In the genomic region with DNA sequence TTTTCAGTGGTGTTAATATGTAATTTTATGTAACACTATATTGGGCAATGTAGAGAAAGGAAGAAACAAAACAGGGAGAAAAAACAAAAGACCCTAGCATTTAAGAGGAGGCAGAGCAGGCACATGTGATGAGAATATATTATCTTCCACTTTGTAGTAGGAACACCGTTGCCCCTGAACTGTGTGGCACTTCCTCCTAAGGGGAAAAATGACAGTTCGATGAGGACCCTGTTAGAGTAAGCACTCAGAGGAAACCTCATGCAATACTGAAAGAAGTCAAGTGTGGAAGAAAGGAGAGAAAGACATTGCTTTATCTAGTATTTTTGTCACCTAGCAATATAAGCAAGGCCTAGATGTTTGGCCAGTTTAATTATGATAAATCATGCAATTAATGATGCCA, we compare ENCODE assay signal across 25 cellular contexts. TPM values are rescaled to one million over a fixed set of nuclear protein-coding genes. Genes with fewer than 3 reads are reported as not detected.
DNase-seq lines count a peak whose midpoint lies in the region; ATAC-seq and TF ChIP-seq lines count a peak whose summit lies in the region.
"Had no signal": no experiment of that assay in that cellular context is flagged by ENCODE, and none has a peak within 500 bp of the region (broad histone marks: within the 10 kb centered on the region; RNA-seq: fewer than 3 reads in every experiment).

No MANE protein-coding gene starts in this region.

- no peaks in the 10 kb centered on the region for H3K9me3 Mint-ChIP-seq in stimulated activated naive CD8-positive, alpha-beta T cell treated with anti-CD3 and anti-CD28 coated beads, Interleukin-15, amount 100 ng/mL, for 72 hours
- H3K9me3 Mint-ChIP-seq: CD8-positive, alpha-beta T cell had no signal

- TF ChIP-seq CTCF in OCI-LY3 (IDR thresholded peaks at IDR 0.05; ENCODE audit: low read depth, low read length) (no peak), dorsolateral prefrontal cortex (IDR thresholded peaks at IDR 0.05 in 54 of 56, conservative IDR thresholded peaks at IDR 0.05 in 2 of 56; ENCODE audit: low read depth in 1 of 56, partially characterized antibody in 56 of 56) (no peak), right lobe of liver (IDR thresholded peaks at IDR 0.05) (no peak)

- no peak for DNase-seq in stimulated activated naive CD8-positive, alpha-beta T cell treated with anti-CD3 and anti-CD28 coated beads, Interleukin-15, Interleukin-2, amounts not matched to agents 100 U/mL and 50 U/mL, for 24 hours
- DNase-seq in stimulated activated naive CD8-positive, alpha-beta T cell treated with anti-CD3 and anti-CD28 coated beads, Interleukin-15, amount 100 ng/mL, for 72 hours, result no peak
- no peak for DNase-seq in dorsolateral prefrontal cortex
- no peak for DNase-seq in T-helper 17 cell
- DNase-seq in SW480 (ENCODE audit: low spot score), result no peak
- DNase-seq in right lobe of liver, result no peak
- DNase-seq: C1 segment of cervical spinal cord; Caco-2; CD8-positive, alpha-beta T cell; DMS79 treated with DMSO at 0.1 percent for 48 hours; HCEC 1CT; KBM-7; NCI-H1092; NCI-H1417 treated with DMSO at 0.1 percent for 48 hours; NCI-H1694 treated with DMSO at 0.1 percent for 48 hours; NCI-H2081; NCI-H2227 treated with DMSO at 0.1 percent for 48 hours; OCI-M1; SIG-M5; SK-N-SH had no signal

- no peaks in the 10 kb centered on the region for H3K27me3 Mint-ChIP-seq in stimulated activated naive CD8-positive, alpha-beta T cell treated with anti-CD3 and anti-CD28 coated beads, Interleukin-15, amount 100 ng/mL, for 72 hours
- no peaks in the 10 kb centered on the region for H3K27me3 Mint-ChIP-seq in T-helper 17 cell

- H3K27ac Mint-ChIP-seq in stimulated activated naive CD8-positive, alpha-beta T cell treated with anti-CD3 and anti-CD28 coated beads, Interleukin-15, amount 100 ng/mL, for 72 hours, result no peak overlapping the region
- H3K27ac Mint-ChIP-seq in T-helper 17 cell, result no peak overlapping the region
- H3K27ac Mint-ChIP-seq: CD8-positive, alpha-beta T cell had no signal

- H3K4me2 ChIP-seq in OCI-LY3 (ENCODE audit: low read length), result peak overlapping the region; percentile 59
- H3K4me2 ChIP-seq: SK-N-SH had no signal

- TF ChIP-seq POLR2A in right lobe of liver (IDR thresholded peaks at IDR 0.05), result no peak

- no peak overlapping the region for H3K9ac ChIP-seq in OCI-LY3 (ENCODE audit: low read length)
- H3K9ac ChIP-seq: SK-N-SH had no signal

- H4K20me1 ChIP-seq in OCI-LY3 (ENCODE audit: insufficient read depth, low read length), result no peaks in the 10 kb centered on the region

- H3K27me3 ChIP-seq in OCI-LY3 (ENCODE audit: low read depth, low read length) (no peaks in the 10 kb centered on the region), dorsolateral prefrontal cortex (no peaks in the 10 kb centered on the region), right lobe of liver (no peaks in the 10 kb centered on the region)

- H3K36me3 ChIP-seq in OCI-LY3 (replicated peaks; ENCODE audit: low read depth, low read length), result no peaks in the 10 kb centered on the region
- H3K36me3 ChIP-seq in right lobe of liver, result no peaks in the 10 kb centered on the region

- H3K27ac ChIP-seq in OCI-LY3 (ENCODE audit: low read length) (no peak overlapping the region), dorsolateral prefrontal cortex (peak overlapping the region in 57 of 59 donors; percentile 7 to 91 (median 79)), temporal lobe (ENCODE audit: low read depth, low read length) (peak overlapping the region; percentile 71), right lobe of liver (no peak overlapping the region)

- 71% methylated on average over 2 of the region's 2 CpGs for WGBS in right lobe of liver (ENCODE audit: insufficient coverage, low coverage, low lambda C conversion rate, missing lambda C conversion rate)

- no peaks in the 10 kb centered on the region for H3K79me2 ChIP-seq in OCI-LY3 (ENCODE audit: low read length)

- peaks cover 36% of the 10 kb centered on the region for H3K4me1 ChIP-seq in OCI-LY3 (ENCODE audit: low read length)
- H3K4me1 ChIP-seq in right lobe of liver, result peaks cover 0 to 3% (median 0%) of the 10 kb centered on the region in 4 donors
- H3K4me1 ChIP-seq: Caco-2 had no signal

- H3K4me3 ChIP-seq in OCI-LY3 (ENCODE audit: low read length), result no peak overlapping the region
- peak overlapping the region in 2 of 59 donors; percentile 9 to 29 for H3K4me3 ChIP-seq in dorsolateral prefrontal cortex
- H3K4me3 ChIP-seq in right lobe of liver, result no peak overlapping the region

- 0 out of 2 replicates have a peak overlapping the region, but pooled peaks have one; percentile 5 for H2AFZ ChIP-seq in OCI-LY3 (ENCODE audit: low read depth, low read length)

- peak; percentile 32 for ATAC-seq in stimulated activated naive CD8-positive, alpha-beta T cell treated with anti-CD3 and anti-CD28 coated beads, Interleukin-15, Interleukin-2, amounts not matched to agents 100 U/mL and 50 U/mL, for 24 hours
- ATAC-seq in stimulated activated naive CD8-positive, alpha-beta T cell treated with anti-CD3 and anti-CD28 coated beads, Interleukin-15, amount 100 ng/mL, for 72 hours, result no peak
- ATAC-seq in T-helper 17 cell (no peak), right lobe of liver (no peak)
- ATAC-seq: CD8-positive, alpha-beta T cell had no signal

- no peak overlapping the region for H3K4me3 Mint-ChIP-seq in stimulated activated naive CD8-positive, alpha-beta T cell treated with anti-CD3 and anti-CD28 coated beads, Interleukin-15, amount 100 ng/mL, for 72 hours
- H3K4me3 Mint-ChIP-seq in T-helper 17 cell, result no peak overlapping the region
- H3K4me3 Mint-ChIP-seq: CD8-positive, alpha-beta T cell had no signal

- H3K4me1 Mint-ChIP-seq in stimulated activated naive CD8-positive, alpha-beta T cell treated with anti-CD3 and anti-CD28 coated beads, Interleukin-15, amount 100 ng/mL, for 72 hours, result no peaks in the 10 kb centered on the region
- no peaks in the 10 kb centered on the region for H3K4me1 Mint-ChIP-seq in T-helper 17 cell

- H3K9me3 ChIP-seq in OCI-LY3 (ENCODE audit: insufficient read depth, low read length), result no peaks in the 10 kb centered on the region; the same call in 1 of the 2 replicates
- H3K9me3 ChIP-seq in T-helper 17 cell (ENCODE audit: control insufficient read depth, low read length, poor library complexity, severe bottlenecking), result no peaks in the 10 kb centered on the region
- H3K9me3 ChIP-seq in right lobe of liver, result no peaks in the 10 kb centered on the region
- H3K9me3 ChIP-seq: Caco-2, SK-N-SH had no signal

- no peaks in the 10 kb centered on the region for H3K36me3 Mint-ChIP-seq in T-helper 17 cell (ENCODE audit: low read depth)
- H3K36me3 Mint-ChIP-seq: CD8-positive, alpha-beta T cell had no signal

- intact Hi-C loops in dorsolateral prefrontal cortex (cut with DNase I), result no loop called here
- intact Hi-C loops in right lobe of liver (cut with DNase I), result no loop called here

RNA-seq across cellular contexts. Expression of a gene that starts 32.2 kb away (rescaled TPM):
- total RNA-seq in dorsolateral prefrontal cortex, result 100 to 1,000 TPM in 116 of 120 experiments, 10 to 100 TPM in 4; 77.6 to 293 (median 180) TPM
- total RNA-seq in temporal lobe, result 224 TPM
- total RNA-seq in T-helper 17 cell, result not detected
- 1 to 10 TPM in 2 of 6 experiments, under 1 TPM in 3, not detected in 1; 0.51 to 1.8 (median 0.92) TPM for total RNA-seq in right lobe of liver
- total RNA-seq: A172; Caco-2; CD8-positive, alpha-beta T cell; H1; NCI-H460 had no signal

Comparison
In these comparisons a context has a peak if more than half of its experiments do, and no peak if none do; other contexts are left out.
1. H3K27ac ChIP-seq: peak in dorsolateral prefrontal cortex (57 of 59) and temporal lobe (single experiment); none in OCI-LY3 (single experiment) and right lobe of liver (0 of 3).
2. RNA of a gene that starts 32.2 kb away (total RNA-seq): 224 TPM in temporal lobe (single experiment) and 77.6 to 293 TPM in dorsolateral prefrontal cortex; 0.51 to 1.8 TPM in right lobe of liver and not detected in T-helper 17 cell; every median in the first group is over 10 times any median in the second.